In the genomic region with DNA sequence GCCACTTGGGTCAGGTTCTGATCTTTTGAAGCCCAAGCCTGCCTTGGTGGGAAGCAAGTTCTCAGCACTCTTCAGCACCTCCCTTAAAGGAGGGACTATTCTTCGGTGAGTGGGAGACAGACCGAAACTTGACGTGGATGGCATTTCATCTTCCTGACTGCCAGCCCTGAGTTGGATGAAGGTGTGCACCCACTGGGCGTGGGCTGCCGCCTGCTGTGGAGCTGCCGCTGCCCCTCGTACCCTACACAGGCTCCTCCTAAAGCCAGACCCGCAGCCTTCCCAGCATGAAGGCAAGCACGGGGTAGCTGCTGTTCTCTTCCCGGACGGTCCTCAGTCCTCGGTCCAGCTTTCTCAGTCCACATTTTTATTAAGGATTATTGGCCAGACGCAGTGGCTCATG, we compare ENCODE assay signal across 1 cellular context.
TF ChIP-seq lines count a peak whose summit lies in the region.

No MANE protein-coding gene starts in this region.

TF ChIP-seq in IMR-90, 13 proteins besides CTCF, POLR2A, EP300 and RAD21:
- TF ChIP-seq NFE2L2 (IDR thresholded peaks at IDR 0.05; ENCODE audit: low read depth, low read length) (no peak), RCOR1 (IDR thresholded peaks at IDR 0.05; ENCODE audit: insufficient replicate concordance, low read length) (no peak), CEBPB (IDR thresholded peaks at IDR 0.05; ENCODE audit: low read depth, low read length) (no peak), SMC3 (IDR thresholded peaks at IDR 0.05; ENCODE audit: low read depth, low read length) (no peak), MAFK (IDR thresholded peaks at IDR 0.05; ENCODE audit: low read depth, low read length) (no peak), CHD1 (IDR thresholded peaks at IDR 0.05; ENCODE audit: low read depth, low read length) (no peak)
